ENCODE assay signal across 25 cellular contexts in genomic region chr19:46469541-46470185, GRCh38. TPM values are rescaled to one million over a fixed set of nuclear protein-coding genes. Genes with fewer than 3 reads are reported as not detected.
"Had no signal": no experiment of that assay in that cellular context is flagged by ENCODE, and none has a peak within 500 bp of the region (broad histone marks: within the 10 kb centered on the region; RNA-seq: fewer than 3 reads in every experiment).

No MANE protein-coding gene starts in this region.

- H3K27me3 ChIP-seq: thyroid gland had no signal

- H3K79me2 ChIP-seq: parathyroid adenoma had no signal

- FAIRE-seq: bronchial epithelial cell, endometrium, keratinocyte, urothelium cell line had no signal

- H3K36me3 Mint-ChIP-seq: T-cell had no signal

- H3K27ac Mint-ChIP-seq: activated CD4-positive, alpha-beta T cell treated with anti-CD3 and anti-CD28 coated beads, Interleukin-2, amount 10 ng/mL, durations not matched to agents 24 days and 14 days; activated CD8-positive, alpha-beta T cell treated with anti-CD3 and anti-CD28 coated beads for 36 hours; activated naive CD4-positive, alpha-beta T cell treated with anti-CD3 and anti-CD28 coated beads for 36 hours; activated naive CD8-positive, alpha-beta T cell treated with anti-CD3 and anti-CD28 coated beads, Interleukin-2, amount 50 U/mL, for 24 hours; activated T-cell treated with anti-CD3 and anti-CD28 coated beads, Interleukin-2, amount 50 U/mL, for 24 hours; T-cell had no signal

- H2AFZ ChIP-seq: parathyroid adenoma had no signal

- H3K27ac ChIP-seq: parathyroid adenoma, SK-N-MC, spleen had no signal

- H3K36me3 ChIP-seq: spleen, thyroid gland had no signal

- H3K9me3 ChIP-seq: spleen, thyroid gland had no signal

- H3K4me3 Mint-ChIP-seq: activated CD4-positive, alpha-beta T cell treated with anti-CD3 and anti-CD28 coated beads, Interleukin-2, amount 10 ng/mL, durations not matched to agents 24 days and 14 days; activated CD8-positive, alpha-beta T cell treated with anti-CD3 and anti-CD28 coated beads for 36 hours; activated naive CD4-positive, alpha-beta T cell treated with anti-CD3 and anti-CD28 coated beads for 36 hours; activated T-cell treated with anti-CD3 and anti-CD28 coated beads, Interleukin-2, amount 50 U/mL, for 24 hours; T-cell had no signal

- H3K4me1 Mint-ChIP-seq: activated CD4-positive, alpha-beta T cell treated with anti-CD3 and anti-CD28 coated beads, Interleukin-2, amount 10 ng/mL, durations not matched to agents 24 days and 14 days had no signal

- H3K4me3 ChIP-seq: spleen, thyroid gland had no signal

- ATAC-seq: activated CD8-positive, alpha-beta T cell treated with anti-CD3 and anti-CD28 coated beads for 36 hours; activated naive CD8-positive, alpha-beta T cell treated with anti-CD3 and anti-CD28 coated beads, Interleukin-2, amount 50 U/mL, for 24 hours; left ventricle myocardium superior; T-cell had no signal

- H3K9me3 Mint-ChIP-seq: activated CD4-positive, alpha-beta T cell treated with anti-CD3 and anti-CD28 coated beads, Interleukin-2, amount 10 ng/mL, durations not matched to agents 24 days and 14 days; activated CD8-positive, alpha-beta T cell treated with anti-CD3 and anti-CD28 coated beads for 36 hours; activated naive CD4-positive, alpha-beta T cell treated with anti-CD3 and anti-CD28 coated beads for 36 hours; activated naive CD8-positive, alpha-beta T cell treated with anti-CD3 and anti-CD28 coated beads, Interleukin-2, amount 50 U/mL, for 24 hours; activated T-cell treated with anti-CD3 and anti-CD28 coated beads, Interleukin-2, amount 50 U/mL, for 24 hours; T-cell had no signal

- H3K9ac ChIP-seq: parathyroid adenoma had no signal

- DNase-seq: activated CD4-positive, alpha-beta T cell treated with anti-CD3 and anti-CD28 coated beads, Interleukin-2, amount 10 ng/mL, durations not matched to agents 24 days and 14 days; activated CD4-positive, CD25-positive, alpha-beta regulatory T cell; activated CD8-positive, alpha-beta T cell treated with anti-CD3 and anti-CD28 coated beads for 36 hours; activated naive CD4-positive, alpha-beta T cell treated with anti-CD3 and anti-CD28 coated beads for 36 hours; activated naive CD8-positive, alpha-beta T cell treated with anti-CD3 and anti-CD28 coated beads, Interleukin-2, amount 50 U/mL, for 24 hours; activated T-cell treated with anti-CD3 and anti-CD28 coated beads, Interleukin-2, amount 50 U/mL, for 24 hours; anterior cingulate cortex; erythroblast; foreskin melanocyte; glutamatergic neuron; hypothalamus; left ventricle myocardium superior; spleen; stimulated activated CD4-positive, alpha-beta T cell treated with anti-CD3 and anti-CD28 coated beads, Interleukin-4, amount 100 ng/mL, for 4 hours; stimulated activated naive CD4-positive, alpha-beta T cell; T-cell; T-helper 9 cell; thyroid gland had no signal

RNA-seq across cellular contexts. Expression of gene PNMA8A, which starts 1.7 kb away (rescaled TPM):
- total RNA-seq: activated CD4-positive, alpha-beta T cell treated with anti-CD3 and anti-CD28 coated beads, Interleukin-2, amount 10 ng/mL, durations not matched to agents 24 days and 14 days; activated CD8-positive, alpha-beta T cell treated with anti-CD3 and anti-CD28 coated beads for 36 hours had no signal

RNA-seq across cellular contexts. Expression of gene PNMA8B, which starts 26.0 kb away (rescaled TPM):
- total RNA-seq: activated CD4-positive, alpha-beta T cell treated with anti-CD3 and anti-CD28 coated beads, Interleukin-2, amount 10 ng/mL, durations not matched to agents 24 days and 14 days; activated CD8-positive, alpha-beta T cell treated with anti-CD3 and anti-CD28 coated beads for 36 hours had no signal
- polyA plus RNA-seq: keratinocyte had no signal

RNA-seq across cellular contexts. Expression of gene PNMA8C, which starts 40.9 kb away (rescaled TPM):
- total RNA-seq: activated CD4-positive, alpha-beta T cell treated with anti-CD3 and anti-CD28 coated beads, Interleukin-2, amount 10 ng/mL, durations not matched to agents 24 days and 14 days; activated CD8-positive, alpha-beta T cell treated with anti-CD3 and anti-CD28 coated beads for 36 hours; activated naive CD4-positive, alpha-beta T cell treated with anti-CD3 and anti-CD28 coated beads for 36 hours; bronchial epithelial cell; renal cortical epithelial cell; spleen; T-cell had no signal
- polyA plus RNA-seq: keratinocyte had no signal

RNA-seq across cellular contexts. Expression of gene CCDC8, which starts 56.3 kb away (rescaled TPM):
- total RNA-seq: activated CD4-positive, alpha-beta T cell treated with anti-CD3 and anti-CD28 coated beads, Interleukin-2, amount 10 ng/mL, durations not matched to agents 24 days and 14 days; activated CD8-positive, alpha-beta T cell treated with anti-CD3 and anti-CD28 coated beads for 36 hours; activated naive CD4-positive, alpha-beta T cell treated with anti-CD3 and anti-CD28 coated beads for 36 hours had no signal
